Comparison of ENCODE assay signal across 1 cellular context in genomic region chr5:43465455-43465854, GRCh38. TPM values are rescaled to one million over a fixed set of nuclear protein-coding genes. Genes with fewer than 3 reads are reported as not detected.
"Had no signal": no experiment of that assay in that cellular context is flagged by ENCODE, and none has a peak within 500 bp of the region (broad histone marks: within the 10 kb centered on the region; RNA-seq: fewer than 3 reads in every experiment).

No MANE protein-coding gene starts in this region.

RNA-seq across cellular contexts. Expression of gene C5orf34, which starts 49.5 kb away (rescaled TPM):
- total RNA-seq: vagina had no signal
